1 cellular context compared by ENCODE assay signal in the genomic region with DNA sequence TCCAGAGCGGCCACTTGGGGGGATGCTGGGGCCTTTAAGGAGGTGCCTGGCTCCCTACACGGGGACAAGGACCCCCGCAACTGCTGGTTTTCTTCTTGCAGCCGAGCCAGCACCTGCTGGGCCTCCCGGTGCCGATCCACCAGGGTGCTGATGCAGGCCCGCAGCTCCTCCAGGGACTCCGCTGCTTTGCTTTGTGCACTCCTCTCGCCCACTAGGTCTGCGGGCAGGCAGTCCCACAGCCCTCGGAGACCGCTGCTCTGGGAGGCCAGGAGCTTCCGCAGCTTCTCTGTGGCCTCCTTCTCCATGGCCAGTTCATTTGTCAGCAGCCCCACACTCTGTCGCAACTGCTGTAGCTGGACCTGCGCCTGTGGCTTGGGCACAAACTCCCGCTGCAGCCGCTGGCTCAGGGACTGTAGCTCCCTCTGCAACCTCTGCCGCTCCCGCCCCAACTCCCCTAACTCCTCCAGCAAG.
TF ChIP-seq lines count a peak whose summit lies in the region.

No MANE protein-coding gene starts in this region.

TF ChIP-seq in K562, 482 proteins besides CTCF, POLR2A, EP300 and RAD21:
- TF ChIP-seq, protein P1, sequence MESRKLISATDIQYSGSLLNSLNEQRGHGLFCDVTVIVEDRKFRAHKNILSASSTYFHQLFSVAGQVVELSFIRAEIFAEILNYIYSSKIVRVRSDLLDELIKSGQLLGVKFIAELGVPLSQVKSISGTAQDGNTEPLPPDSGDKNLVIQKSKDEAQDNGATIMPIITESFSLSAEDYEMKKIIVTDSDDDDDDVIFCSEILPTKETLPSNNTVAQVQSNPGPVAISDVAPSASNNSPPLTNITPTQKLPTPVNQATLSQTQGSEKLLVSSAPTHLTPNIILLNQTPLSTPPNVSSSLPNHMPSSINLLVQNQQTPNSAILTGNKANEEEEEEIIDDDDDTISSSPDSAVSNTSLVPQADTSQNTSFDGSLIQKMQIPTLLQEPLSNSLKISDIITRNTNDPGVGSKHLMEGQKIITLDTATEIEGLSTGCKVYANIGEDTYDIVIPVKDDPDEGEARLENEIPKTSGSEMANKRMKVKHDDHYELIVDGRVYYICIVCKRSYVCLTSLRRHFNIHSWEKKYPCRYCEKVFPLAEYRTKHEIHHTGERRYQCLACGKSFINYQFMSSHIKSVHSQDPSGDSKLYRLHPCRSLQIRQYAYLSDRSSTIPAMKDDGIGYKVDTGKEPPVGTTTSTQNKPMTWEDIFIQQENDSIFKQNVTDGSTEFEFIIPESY (CRISPR knock-in tag; IDR thresholded peaks at IDR 0.05) = peak; percentile 65
- TF ChIP-seq CEBPB (tag; IDR thresholded peaks at IDR 0.05) (peak; percentile 37; the same call in 1 of the 2 replicates), ZNF324 (CRISPR knock-in tag; IDR thresholded peaks at IDR 0.05) (no peak)
